11 cellular contexts compared by ENCODE assay signal in genomic region chr12:8156845-8157244, GRCh38. TPM values are rescaled to one million over a fixed set of nuclear protein-coding genes. Genes with fewer than 3 reads are reported as not detected.
A peak's percentile ranks its signal among the peaks of the same experiment; 100 is the strongest.
DNase-seq lines count a peak whose midpoint lies in the region; ATAC-seq and TF ChIP-seq lines count a peak whose summit lies in the region.
"Had no signal": no experiment of that assay in that cellular context is flagged by ENCODE, and none has a peak within 500 bp of the region (broad histone marks: within the 10 kb centered on the region; RNA-seq: fewer than 3 reads in every experiment).

ZNF705A (plus strand) TSS chr12:8157015; CDS start chr12:8172626, 15,611 bp downstream.

- H3K27me3 Mint-ChIP-seq in mesothelial cell of epicardium (ENCODE audit: low read depth), result peaks cover 6% of the 10 kb centered on the region

- no peaks in the 10 kb centered on the region for H3K36me3 Mint-ChIP-seq in mesothelial cell of epicardium

- H3K36me3 ChIP-seq in mammary epithelial cell (ENCODE audit: insufficient read depth, low read length), result no peaks in the 10 kb centered on the region

- H3K27ac Mint-ChIP-seq in mesothelial cell of epicardium, result peak within 1 kb of the TSS; percentile 59
- H3K27ac Mint-ChIP-seq: activated T-helper 1 cell treated with anti-CD3 and anti-CD28 coated beads, Interleukin-12 subunit alpha, Interleukin-12 subunit beta, Interleukin-2, Interleukin-4 antibody, amounts not matched to agents 30 ng/mL and 10 ng/mL and 1 ng/mL, durations not matched to agents 14 hours and 24 hours and 36 hours had no signal

- H3K27ac ChIP-seq in mammary epithelial cell (ENCODE audit: insufficient read depth, low read depth, low read length), result peak within 1 kb of the TSS; percentile 68

- no TSS peak for BruUV-seq in mammary epithelial cell (replicated peaks; lab: Mats Ljungman, UMichigan)

- DNase-seq in CD1c-positive myeloid dendritic cell (ENCODE audit: extremely low spot score), result peak; percentile 93
- peak; percentile 61 for DNase-seq in NCI-H226
- peak; percentile 61 for DNase-seq in mammary epithelial cell
- no peak for DNase-seq in mesothelial cell of epicardium (ENCODE audit: low spot score in 2 of 2, unreplicated experiment in 2 of 2)
- no peak for DNase-seq in retina
- DNase-seq in GM19238 (ENCODE audit: insufficient read length, low spot score), result no peak
- no peak for DNase-seq in superior temporal gyrus (ENCODE audit: extremely low spot score)
- DNase-seq: NCI-H146 had no signal

- 68% methylated on average over 3 of the region's 3 CpGs for WGBS in mammary epithelial cell (ENCODE audit: low coverage, missing lambda C conversion rate)

- H3K4me1 Mint-ChIP-seq in mesothelial cell of epicardium, result peaks cover 17% of the 10 kb centered on the region

- peaks cover 13% of the 10 kb centered on the region for H3K4me1 ChIP-seq in mammary epithelial cell (ENCODE audit: insufficient read depth, low read length)

- TF ChIP-seq CTCF in mammary epithelial cell (conservative IDR thresholded peaks at IDR 0.05 in 1 of 2, IDR thresholded peaks at IDR 0.05 in 1 of 2; ENCODE audit: extremely low read depth in 1 of 2, insufficient read depth in 1 of 2, low read depth in 1 of 2, low read length in 2 of 2), result no peak
- TF ChIP-seq CTCF in mesothelial cell of epicardium (IDR thresholded peaks at IDR 0.05; ENCODE audit: unreplicated experiment), result no peak

- H3K4me3 ChIP-seq in mammary epithelial cell (replicated peaks in 1 of 3; ENCODE audit: insufficient read depth in 1 of 3, low read depth in 2 of 3, low read length in 3 of 3), result no peak within 1 kb of the TSS

- no peak within 1 kb of the TSS for H3K9ac ChIP-seq in mammary epithelial cell (ENCODE audit: insufficient read depth, low read length)

- dilution Hi-C loops in mammary epithelial cell (cut with HindIII; ENCODE audit: low sequenced_read_pairs), result no loop called here

- CTCF ChIA-PET in mammary epithelial cell (lab: Charles Lee; ENCODE audit: low non-redundant PET), result no interaction called here

- peak within 1 kb of the TSS; percentile 24 for H3K4me2 ChIP-seq in mammary epithelial cell (ENCODE audit: insufficient read depth, low read depth, low read length)

- no peak for ATAC-seq in GM21529 (IDR thresholded peaks at IDR 0.05; ENCODE audit: unreplicated experiment)

- no peaks in the 10 kb centered on the region for H4K20me1 ChIP-seq in mammary epithelial cell (ENCODE audit: insufficient read depth, low read length)

- H3K79me2 ChIP-seq in mammary epithelial cell (ENCODE audit: insufficient read depth, low read length), result no peaks in the 10 kb centered on the region

- peak within 1 kb of the TSS; percentile 81 for H2AFZ ChIP-seq in mammary epithelial cell (ENCODE audit: low read depth, low read length)

- H3K9me3 ChIP-seq in mammary epithelial cell (replicated peaks; ENCODE audit: insufficient read depth, low read length), result no peaks in the 10 kb centered on the region

- intact Hi-C loops in mammary epithelial cell (cut with micrococcal nuclease), result no loop called here

- peaks cover 20% of the 10 kb centered on the region for H3K9me3 Mint-ChIP-seq in mesothelial cell of epicardium
- H3K9me3 Mint-ChIP-seq: activated T-helper 1 cell treated with anti-CD3 and anti-CD28 coated beads, Interleukin-12 subunit alpha, Interleukin-12 subunit beta, Interleukin-2, Interleukin-4 antibody, amounts not matched to agents 30 ng/mL and 10 ng/mL and 1 ng/mL, durations not matched to agents 14 hours and 24 hours and 36 hours had no signal

- no peaks in the 10 kb centered on the region for H3K27me3 ChIP-seq in mammary epithelial cell (ENCODE audit: insufficient read depth, low read length)

- in situ Hi-C loops in mammary epithelial cell (cut with MboI; ENCODE audit: low sequenced_read_pairs in 2 of 2), result no loop called here

- no peak within 1 kb of the TSS for H3K4me3 Mint-ChIP-seq in mesothelial cell of epicardium
- H3K4me3 Mint-ChIP-seq: activated T-helper 1 cell treated with anti-CD3 and anti-CD28 coated beads, Interleukin-12 subunit alpha, Interleukin-12 subunit beta, Interleukin-2, Interleukin-4 antibody, amounts not matched to agents 30 ng/mL and 10 ng/mL and 1 ng/mL, durations not matched to agents 14 hours and 24 hours and 36 hours had no signal

RNA-seq across cellular contexts. Expression of gene ZNF705A, which starts in this region (rescaled TPM):
- total RNA-seq in mammary epithelial cell (not detected), mesothelial cell of epicardium (not detected in 3 replicates)
- polyA plus RNA-seq in mammary epithelial cell, result not detected
- polyA minus RNA-seq in mammary epithelial cell, result not detected
- total RNA-seq: activated T-helper 1 cell treated with anti-CD3 and anti-CD28 coated beads, Interleukin-12 subunit alpha, Interleukin-12 subunit beta, Interleukin-2, Interleukin-4 antibody, amounts not matched to agents 30 ng/mL and 10 ng/mL and 1 ng/mL, durations not matched to agents 14 hours and 24 hours and 36 hours; T-helper 1 cell treated with Interleukin-12 subunit alpha and Interleukin-12 subunit beta and Interleukin-4 antibody, amounts not matched to agents 30 ng/mL and 1 ng/mL, for 36 hours had no signal

Comparison
In these comparisons a context has a peak if more than half of its experiments do, and no peak if none do; other contexts are left out.
1. Peak in DNase-seq, H3K27ac ChIP-seq and H3K4me2 ChIP-seq in mammary epithelial cell; RNA of the gene not detected or under 1 TPM.
2. DNase-seq: peak in CD1c-positive myeloid dendritic cell (single experiment) and NCI-H226 (single experiment); none in mesothelial cell of epicardium (0 of 2), retina (single experiment), GM19238 (single experiment) and superior temporal gyrus (single experiment).